1 cellular context compared by ENCODE assay signal in genomic region chr1:15459771-15460719, GRCh38.
A peak's percentile ranks its signal among the peaks of the same experiment; 100 is the strongest.
TF ChIP-seq lines count a peak whose summit lies in the region.

No MANE protein-coding gene starts in this region.

TF ChIP-seq in GM12878, 131 proteins besides CTCF, POLR2A, EP300 and RAD21:
- TF ChIP-seq NFIC (IDR thresholded peaks at IDR 0.05; ENCODE audit: low read depth, low read length) = no peak
- TF ChIP-seq IKZF1 (conservative IDR thresholded peaks at IDR 0.05) = peak; percentile 39; the same call in 1 of the 2 replicates
- peak; percentile 42 to 46; a peak in 1 of 4 replicates for TF ChIP-seq IKZF2 (IDR thresholded peaks at IDR 0.05)
- TF ChIP-seq MTA2 (IDR thresholded peaks at IDR 0.05; ENCODE audit: low read depth) = 0 out of 2 replicates have a peak, but pooled peaks have one; percentile 13
